8 cellular contexts compared by ENCODE assay signal in genomic region chr19:18000981-18001836, GRCh38. TPM values are rescaled to one million over a fixed set of nuclear protein-coding genes. Genes with fewer than 3 reads are reported as not detected.
DNase-seq lines count a peak whose midpoint lies in the region; ATAC-seq and TF ChIP-seq lines count a peak whose summit lies in the region.

No MANE protein-coding gene starts in this region.

- ATAC-seq in GM18909 (IDR thresholded peaks at IDR 0.05; ENCODE audit: poor library complexity, unreplicated experiment) (peak; percentile 65), HG03571 (IDR thresholded peaks at IDR 0.05; ENCODE audit: unreplicated experiment) (peak; percentile 63), PC-3 (peak; percentile 75)
- ATAC-seq in activated T-cell treated with anti-CD3 and anti-CD28 coated beads, Interleukin-2, amount 50 U/mL, for 4 hours, result peak; percentile 84 to 85
- ATAC-seq in stimulated activated memory B cell treated with anti-CD40 and anti-IgM and Interleukin-4, amounts not matched to agents 10 μg/mL and 1 μg/mL and 100 μg/mL, for 72 hours, result peak; percentile 91

- H4K20me1 ChIP-seq in PC-3 (ENCODE audit: low read length), result no peaks in the 10 kb centered on the region

- H3K4me2 ChIP-seq in PC-3 (ENCODE audit: low read length), result peak overlapping the region; percentile 100

- H3K4me3 Mint-ChIP-seq in activated T-cell treated with anti-CD3 and anti-CD28 coated beads, Interleukin-2, amount 50 U/mL, for 4 hours, result peak overlapping the region; percentile 89
- H3K4me3 Mint-ChIP-seq in stimulated activated memory B cell treated with anti-CD40 and anti-IgM and Interleukin-4, amounts not matched to agents 10 μg/mL and 1 μg/mL and 100 μg/mL, for 72 hours, result peak overlapping the region; percentile 84

- no peaks in the 10 kb centered on the region for H3K9me3 Mint-ChIP-seq in activated T-cell treated with anti-CD3 and anti-CD28 coated beads, Interleukin-2, amount 50 U/mL, for 4 hours
- H3K9me3 Mint-ChIP-seq in stimulated activated memory B cell treated with anti-CD40 and anti-IgM and Interleukin-4, amounts not matched to agents 10 μg/mL and 1 μg/mL and 100 μg/mL, for 72 hours, result no peaks in the 10 kb centered on the region

- no peaks in the 10 kb centered on the region for H3K9me2 ChIP-seq in PC-3 (replicated peaks; ENCODE audit: low read length)

- intact Hi-C loops in PC-3 (cut with micrococcal nuclease) (no loop called here), esophagus muscularis mucosa (cut with DNase I) (loop anchor here (10.0 kb wide), 1 partner anchor 154 kb away; the partner anchor contains the start of gene PIK3R2)

- H3K27me3 Mint-ChIP-seq in activated T-cell treated with anti-CD3 and anti-CD28 coated beads, Interleukin-2, amount 50 U/mL, for 4 hours (ENCODE audit: low read depth), result no peaks in the 10 kb centered on the region
- H3K27me3 Mint-ChIP-seq in stimulated activated memory B cell treated with anti-CD40 and anti-IgM and Interleukin-4, amounts not matched to agents 10 μg/mL and 1 μg/mL and 100 μg/mL, for 72 hours, result no peaks in the 10 kb centered on the region

- H3K36me3 ChIP-seq in PC-3 (ENCODE audit: low read depth, low read length) (no peaks in the 10 kb centered on the region), esophagus muscularis mucosa (peaks cover 0 to 10% (median 1%) of the 10 kb centered on the region in 4 donors)

- peaks cover 20% of the 10 kb centered on the region for H3K4me1 ChIP-seq in PC-3 (ENCODE audit: insufficient read depth, low read length)
- peaks cover 12 to 38% (median 30%) of the 10 kb centered on the region in 4 donors for H3K4me1 ChIP-seq in esophagus muscularis mucosa

- peak overlapping the region; percentile 94 for H3K27ac Mint-ChIP-seq in stimulated activated memory B cell treated with anti-CD40 and anti-IgM and Interleukin-4, amounts not matched to agents 10 μg/mL and 1 μg/mL and 100 μg/mL, for 72 hours

- no peak for TF ChIP-seq EP300 in esophagus muscularis mucosa (IDR thresholded peaks at IDR 0.05)

- H3K79me2 ChIP-seq in PC-3 (ENCODE audit: low read length), result peaks cover 21% of the 10 kb centered on the region

- H2AFZ ChIP-seq in PC-3 (ENCODE audit: low read length), result peak overlapping the region; percentile 65; the same call in 1 of the 2 replicates

- no peaks in the 10 kb centered on the region for H3K27me3 ChIP-seq in PC-3 (ENCODE audit: low read length)
- no peaks in the 10 kb centered on the region for H3K27me3 ChIP-seq in esophagus muscularis mucosa

- peak; percentile 46 for TF ChIP-seq POLR2A in esophagus muscularis mucosa (IDR thresholded peaks at IDR 0.05; ENCODE audit: low read depth)

- peak overlapping the region; percentile 81 for H3K4me3 ChIP-seq in AG09309 (ENCODE audit: control insufficient read depth, low read depth, low read length)
- H3K4me3 ChIP-seq in PC-3 (ENCODE audit: low read length), result peak overlapping the region; percentile 98
- H3K4me3 ChIP-seq in esophagus muscularis mucosa, result peak overlapping the region; percentile 69 to 88 (median 83)

- CTCF ChIA-PET in PC-3 (lab: Charles Lee), result interaction anchor here (0.6 to 1.1 kb wide), 3 partner anchors 53 to 166 kb away, joined by 3 to 9 read pairs (median 3); partner anchors contain the start of gene CCDC124

- H3K9ac ChIP-seq in PC-3 (ENCODE audit: low read length), result peak overlapping the region; percentile 88

- H3F3A ChIP-seq in PC-3 (ENCODE audit: low read length, unreplicated experiment), result peaks cover 6% of the 10 kb centered on the region

- 1% methylated on average over 17 of the region's 104 CpGs for WGBS in esophagus muscularis mucosa

- H3K4me1 Mint-ChIP-seq in activated T-cell treated with anti-CD3 and anti-CD28 coated beads, Interleukin-2, amount 50 U/mL, for 4 hours (ENCODE audit: low read depth), result peaks cover 17% of the 10 kb centered on the region
- peaks cover 33% of the 10 kb centered on the region for H3K4me1 Mint-ChIP-seq in stimulated activated memory B cell treated with anti-CD40 and anti-IgM and Interleukin-4, amounts not matched to agents 10 μg/mL and 1 μg/mL and 100 μg/mL, for 72 hours

- no peak for TF ChIP-seq CTCF in AG09309 (IDR thresholded peaks at IDR 0.05; ENCODE audit: control insufficient read depth, insufficient read depth, low read depth, low read length, missing control alignments)
- TF ChIP-seq CTCF in PC-3 (conservative IDR thresholded peaks at IDR 0.05; ENCODE audit: low read depth, low read length), result no peak
- TF ChIP-seq CTCF in esophagus muscularis mucosa (IDR thresholded peaks at IDR 0.05), result peak in 1 of 3 experiments; percentile 5

- H3K36me3 Mint-ChIP-seq in activated T-cell treated with anti-CD3 and anti-CD28 coated beads, Interleukin-2, amount 50 U/mL, for 4 hours (ENCODE audit: insufficient read depth), result no peaks in the 10 kb centered on the region
- peaks cover 7% of the 10 kb centered on the region for H3K36me3 Mint-ChIP-seq in stimulated activated memory B cell treated with anti-CD40 and anti-IgM and Interleukin-4, amounts not matched to agents 10 μg/mL and 1 μg/mL and 100 μg/mL, for 72 hours

- peak overlapping the region; percentile 76 for H3K27ac ChIP-seq in PC-3 (ENCODE audit: low read length)
- peak overlapping the region; percentile 87 to 89 (median 88) for H3K27ac ChIP-seq in esophagus muscularis mucosa (replicated peaks in 1 of 4)

- DNase-seq in AG09309 (ENCODE audit: low read depth) (peak; percentile 38), PC-3 (peak; percentile 92), esophagus muscularis mucosa (ENCODE audit: extremely low spot score) (peak; percentile 97), myocyte (ENCODE audit: low read depth) (peak; percentile 65)
- peak; percentile 88 for DNase-seq in activated T-cell treated with anti-CD3 and anti-CD28 coated beads, Interleukin-2, amount 50 U/mL, for 4 hours

- POLR2A ChIA-PET in PC-3 (lab: Charles Lee; ENCODE audit: unreplicated experiment), result interaction anchor here (0.6 kb wide), 2 partner anchors 140 to 1677 kb away, joined by 3 to 4 read pairs; partner anchors contain the start of gene KLF2

- no peaks in the 10 kb centered on the region for H3K9me3 ChIP-seq in PC-3 (ENCODE audit: low read length)
- no peaks in the 10 kb centered on the region for H3K9me3 ChIP-seq in esophagus muscularis mucosa

- no TSS peak for BruUV-seq in PC-3 (replicated peaks; lab: Mats Ljungman, UMichigan)

RNA-seq across cellular contexts. Expression of gene ARRDC2, which starts 6.8 kb away (rescaled TPM):
- total RNA-seq in PC-3 (2014; rRNA removed) (27.7 and 38.5 TPM in 2 replicates), esophagus muscularis mucosa (10 to 100 TPM; 30.6 to 69.2 (median 62.5) TPM), myocyte (3.8 and 6.3 TPM in 2 replicates)
- total RNA-seq in activated T-cell treated with anti-CD3 and anti-CD28 coated beads, Interleukin-2, amount 50 U/mL, for 4 hours, result 10 to 100 TPM; 19.4 to 24.4 (median 22.4) TPM
- 6.6 TPM for polyA plus RNA-seq in myocyte (2012)

RNA-seq across cellular contexts. Expression of gene KCNN1, which starts 34.3 kb away (rescaled TPM):
- total RNA-seq in PC-3 (2014; rRNA removed) (not detected in 2 replicates), esophagus muscularis mucosa (under 1 TPM in 2 of 4 donors, not detected in 2; 0.17 to 0.23 TPM), myocyte (not detected in 2 replicates)
- under 1 TPM in 2 of 3 donors, not detected in 1; 0.24 to 0.32 TPM for total RNA-seq in activated T-cell treated with anti-CD3 and anti-CD28 coated beads, Interleukin-2, amount 50 U/mL, for 4 hours
- polyA plus RNA-seq in myocyte (2012), result not detected

Comparison
In these comparisons a context has a peak if more than half of its experiments do, and no peak if none do; other contexts are left out.
1. Peak in every context shown above with its lines: DNase-seq, ATAC-seq, H3K4me3 ChIP-seq and H3K27ac ChIP-seq.
2. DNase-seq: peak in every context shown above with its lines; median percentile 97 in esophagus muscularis mucosa; 92 in PC-3; 88 in activated T-cell treated with anti-CD3 and anti-CD28 coated beads, Interleukin-2, amount 50 U/mL, for 4 hours; 65 in myocyte; 38 in AG09309.